In the genomic region with DNA sequence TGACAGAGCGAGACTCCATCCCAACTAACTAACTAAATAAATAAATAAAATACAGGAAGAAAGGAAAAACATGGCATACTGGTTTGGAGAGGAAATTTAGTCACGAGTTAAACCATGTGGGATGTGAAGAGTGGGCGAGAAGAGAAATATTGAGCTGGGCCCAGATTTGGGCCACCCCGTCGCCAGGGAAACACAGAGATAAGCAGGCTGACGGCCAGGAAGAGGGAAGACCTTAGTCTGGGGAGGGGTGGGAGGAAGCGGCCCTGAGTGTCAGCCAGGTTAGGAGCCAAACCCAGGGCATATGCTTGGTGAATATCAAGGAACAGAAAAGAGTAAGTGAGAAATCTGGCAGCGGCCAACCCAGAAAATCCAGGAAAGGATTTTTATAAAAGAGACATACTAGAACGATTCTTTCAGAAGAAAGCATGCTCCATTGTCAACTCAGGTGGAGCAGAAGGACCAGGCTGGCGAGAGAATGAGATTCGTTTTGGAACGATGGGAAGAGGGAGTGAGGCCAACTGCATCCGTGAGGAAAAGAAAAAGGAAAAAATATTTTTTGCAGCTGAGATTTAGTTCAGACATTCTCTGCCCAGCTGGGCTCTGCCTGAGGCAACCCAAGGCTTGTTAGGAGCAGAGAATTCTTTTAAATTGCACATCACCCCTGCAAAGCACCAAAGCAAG, we compare ENCODE assay signal across 22 cellular contexts.
"Had no signal": no experiment of that assay in that cellular context is flagged by ENCODE, and none has a peak within 500 bp of the region (broad histone marks: within the 10 kb centered on the region; RNA-seq: fewer than 3 reads in every experiment).

No MANE protein-coding gene starts in this region.

- H3K4me3 ChIP-seq: breast epithelium, left lung, mucosa of descending colon, pancreas, sigmoid colon, spleen, tibial nerve had no signal

- H3K9me3 Mint-ChIP-seq: activated CD8-positive, alpha-beta T cell treated with anti-CD3 and anti-CD28 coated beads for 36 hours; activated naive CD4-positive, alpha-beta T cell treated with anti-CD3 and anti-CD28 coated beads for 36 hours; dendritic cell treated with granulocyte-macrophage colony-stimulating factor and Interleukin-4, amounts not matched to agents 40 ng/mL and 50 ng/mL, for 4 days; naive B cell; stimulated activated naive B cell treated with anti-CD40 and anti-IgM and Interleukin-4, amounts not matched to agents 10 μg/mL and 1 μg/mL and 100 μg/mL, for 72 hours; T-cell had no signal

- H3K27me3 ChIP-seq: breast epithelium, foreskin keratinocyte, left lung, pancreas, sigmoid colon, spleen, tibial nerve had no signal

- DNase-seq: activated CD4-positive, alpha-beta T cell treated with anti-CD3 and anti-CD28 coated beads for 48 hours; activated CD4-positive, CD25-positive, alpha-beta regulatory T cell; activated CD8-positive, alpha-beta T cell treated with anti-CD3 and anti-CD28 coated beads for 36 hours; activated naive CD4-positive, alpha-beta T cell treated with anti-CD3 and anti-CD28 coated beads for 36 hours; activated T-cell treated with anti-CD3 and anti-CD28 coated beads, Interleukin-2, amount 50 U/mL, for 1 hour; foreskin keratinocyte; glutamatergic neuron; islet precursor cell; left lung; mucosa of descending colon; naive B cell; pancreas; SIG-M5; sigmoid colon; spleen; stimulated activated naive B cell treated with anti-CD40 and anti-IgM and Interleukin-4, amounts not matched to agents 10 μg/mL and 1 μg/mL and 100 μg/mL, for 72 hours; T-cell; T-helper 9 cell had no signal

- H3K36me3 ChIP-seq: breast epithelium, left lung, pancreas, sigmoid colon, spleen had no signal

- H3K4me3 Mint-ChIP-seq: activated CD8-positive, alpha-beta T cell treated with anti-CD3 and anti-CD28 coated beads for 36 hours; activated naive CD4-positive, alpha-beta T cell treated with anti-CD3 and anti-CD28 coated beads for 36 hours; dendritic cell treated with granulocyte-macrophage colony-stimulating factor and Interleukin-4, amounts not matched to agents 40 ng/mL and 50 ng/mL, for 4 days; stimulated activated naive B cell treated with anti-CD40 and anti-IgM and Interleukin-4, amounts not matched to agents 10 μg/mL and 1 μg/mL and 100 μg/mL, for 72 hours; T-cell had no signal

- H3K4me1 ChIP-seq: breast epithelium, foreskin keratinocyte, left lung, spleen had no signal

- H3K27ac ChIP-seq: breast epithelium, foreskin keratinocyte, left lung, pancreas, sigmoid colon, spleen, tibial nerve had no signal

- H3K4me1 Mint-ChIP-seq: naive B cell; stimulated activated naive B cell treated with anti-CD40 and anti-IgM and Interleukin-4, amounts not matched to agents 10 μg/mL and 1 μg/mL and 100 μg/mL, for 72 hours; T-cell had no signal

- H3K9me3 ChIP-seq: breast epithelium, left lung, mucosa of descending colon, pancreas, sigmoid colon, spleen, tibial nerve had no signal

- ATAC-seq: activated CD8-positive, alpha-beta T cell treated with anti-CD3 and anti-CD28 coated beads for 36 hours; foreskin keratinocyte; left lung; mucosa of descending colon; pancreas; SK-N-SH treated with all-trans-retinoic acid at 6 μM for 48 hours; stimulated activated naive B cell treated with anti-CD40 and anti-IgM and Interleukin-4, amounts not matched to agents 10 μg/mL and 1 μg/mL and 100 μg/mL, for 72 hours; T-cell had no signal

- H3K36me3 Mint-ChIP-seq: naive B cell; stimulated activated naive B cell treated with anti-CD40 and anti-IgM and Interleukin-4, amounts not matched to agents 10 μg/mL and 1 μg/mL and 100 μg/mL, for 72 hours; T-cell had no signal

- H3K27ac Mint-ChIP-seq: activated CD8-positive, alpha-beta T cell treated with anti-CD3 and anti-CD28 coated beads for 36 hours; activated naive CD4-positive, alpha-beta T cell treated with anti-CD3 and anti-CD28 coated beads for 36 hours; dendritic cell treated with granulocyte-macrophage colony-stimulating factor and Interleukin-4, amounts not matched to agents 40 ng/mL and 50 ng/mL, for 4 days; naive B cell; stimulated activated naive B cell treated with anti-CD40 and anti-IgM and Interleukin-4, amounts not matched to agents 10 μg/mL and 1 μg/mL and 100 μg/mL, for 72 hours; T-cell had no signal

- H3K27me3 Mint-ChIP-seq: activated CD8-positive, alpha-beta T cell treated with anti-CD3 and anti-CD28 coated beads for 36 hours; dendritic cell treated with granulocyte-macrophage colony-stimulating factor and Interleukin-4, amounts not matched to agents 40 ng/mL and 50 ng/mL, for 4 days; T-cell had no signal
